ENCODE assay signal across 1 cellular context in genomic region chr2:54613361-54613760, GRCh38.
TF ChIP-seq lines count a peak whose summit lies in the region.

No MANE protein-coding gene starts in this region.

TF ChIP-seq in IMR-90, 13 proteins besides CTCF, POLR2A, EP300 and RAD21 (continued from another document):
- no peak for TF ChIP-seq BHLHE40 (IDR thresholded peaks at IDR 0.05; ENCODE audit: low read depth, low read length)
- no peak for TF ChIP-seq MAFK (IDR thresholded peaks at IDR 0.05; ENCODE audit: low read depth, low read length)
- no peak for TF ChIP-seq FOS (IDR thresholded peaks at IDR 0.05; ENCODE audit: low read depth, low read length)
